Comparison of ENCODE assay signal across 8 cellular contexts in the genomic region with DNA sequence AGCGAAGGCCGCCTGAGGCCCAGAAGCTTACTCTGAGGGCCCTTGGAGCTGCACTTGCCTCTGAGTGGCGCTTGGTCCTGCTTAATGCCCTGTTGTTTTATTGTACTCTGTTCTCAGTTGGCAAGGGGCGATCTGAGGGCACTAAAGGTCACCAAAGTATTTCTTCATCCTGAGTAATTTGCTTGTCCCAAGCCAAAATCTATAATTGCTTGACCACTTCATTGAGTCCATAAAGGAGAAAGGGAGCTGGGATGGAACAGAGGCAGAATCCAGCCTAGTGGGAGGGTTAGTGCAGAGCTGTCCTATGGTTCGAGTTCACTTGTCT. TPM values are rescaled to one million over a fixed set of nuclear protein-coding genes. Genes with fewer than 3 reads are reported as not detected.
A peak's percentile ranks its signal among the peaks of the same experiment; 100 is the strongest.
DNase-seq lines count a peak whose midpoint lies in the region; ATAC-seq and TF ChIP-seq lines count a peak whose summit lies in the region.

No MANE protein-coding gene starts in this region.

- no peak for DNase-seq in activated CD4-positive, alpha-beta T cell treated with anti-CD3 and anti-CD28 coated beads for 36 hours
- no peak for DNase-seq in activated CD4-positive, alpha-beta T cell treated with anti-CD3 and anti-CD28 coated beads, Interleukin-2, amount 50 U/mL, for 4 hours
- no peak for DNase-seq in immature natural killer cell
- no peak for DNase-seq in retina

- H3K27ac Mint-ChIP-seq in activated CD4-positive, alpha-beta T cell treated with anti-CD3 and anti-CD28 coated beads for 36 hours, result no peak overlapping the region
- H3K27ac Mint-ChIP-seq in immature natural killer cell, result peak overlapping the region; percentile 57 to 90 (median 74)
- H3K27ac Mint-ChIP-seq in stimulated activated memory B cell treated with anti-CD40 and anti-IgM and Interleukin-4, amounts not matched to agents 10 μg/mL and 1 μg/mL and 100 μg/mL, for 72 hours, result peak overlapping the region; percentile 97

- POLR2A ChIA-PET in activated CD4-positive, alpha-beta T cell treated with anti-CD3 and anti-CD28 coated beads for 36 hours (lab: Charles Lee), result interaction anchor here (1.2 kb wide), 2 partner anchors 33 to 119 kb away, joined by 3 read pairs; no protein-coding TSS in a partner anchor

- H3K9me3 Mint-ChIP-seq in activated CD4-positive, alpha-beta T cell treated with anti-CD3 and anti-CD28 coated beads for 36 hours (ENCODE audit: low read depth), result no peaks in the 10 kb centered on the region
- H3K9me3 Mint-ChIP-seq in immature natural killer cell, result peaks cover 0 to 2% (median 0%) of the 10 kb centered on the region in 6 donors
- no peaks in the 10 kb centered on the region for H3K9me3 Mint-ChIP-seq in stimulated activated memory B cell treated with anti-CD40 and anti-IgM and Interleukin-4, amounts not matched to agents 10 μg/mL and 1 μg/mL and 100 μg/mL, for 72 hours

- peaks cover 60% of the 10 kb centered on the region for H3K4me1 Mint-ChIP-seq in activated CD4-positive, alpha-beta T cell treated with anti-CD3 and anti-CD28 coated beads for 36 hours
- peaks cover 59 to 74% of the 10 kb centered on the region in 2 donors for H3K4me1 Mint-ChIP-seq in immature natural killer cell
- peaks cover 71% of the 10 kb centered on the region for H3K4me1 Mint-ChIP-seq in stimulated activated memory B cell treated with anti-CD40 and anti-IgM and Interleukin-4, amounts not matched to agents 10 μg/mL and 1 μg/mL and 100 μg/mL, for 72 hours

- H3K4me3 ChIP-seq in WI38 (ENCODE audit: low read depth, low read length), result peak overlapping the region; percentile 99

- no peaks in the 10 kb centered on the region for H3K36me3 Mint-ChIP-seq in activated CD4-positive, alpha-beta T cell treated with anti-CD3 and anti-CD28 coated beads for 36 hours (ENCODE audit: low read depth)
- H3K36me3 Mint-ChIP-seq in immature natural killer cell, result peaks cover 0 to 7% (median 3%) of the 10 kb centered on the region in 3 donors
- H3K36me3 Mint-ChIP-seq in stimulated activated memory B cell treated with anti-CD40 and anti-IgM and Interleukin-4, amounts not matched to agents 10 μg/mL and 1 μg/mL and 100 μg/mL, for 72 hours, result peaks cover 29% of the 10 kb centered on the region

- CTCF ChIA-PET in activated CD4-positive, alpha-beta T cell treated with anti-CD3 and anti-CD28 coated beads for 36 hours (lab: Charles Lee), result interaction anchor here (0.6 to 17.6 kb wide), 8 partner anchors 10 to 203 kb away, joined by 3 to 760 read pairs (median 4); no protein-coding TSS in a partner anchor

- no peak for ATAC-seq in activated CD4-positive, alpha-beta T cell treated with anti-CD3 and anti-CD28 coated beads for 36 hours
- no peak for ATAC-seq in stimulated activated memory B cell treated with anti-CD40 and anti-IgM and Interleukin-4, amounts not matched to agents 10 μg/mL and 1 μg/mL and 100 μg/mL, for 72 hours
- no peak for ATAC-seq in GM21515 (IDR thresholded peaks at IDR 0.05; ENCODE audit: unreplicated experiment)
- ATAC-seq in GM21390 (IDR thresholded peaks at IDR 0.05; ENCODE audit: unreplicated experiment), result no peak

- no peak for TF ChIP-seq CTCF in WI38 (IDR thresholded peaks at IDR 0.05; ENCODE audit: low read depth, low read length)

- no peaks in the 10 kb centered on the region for H3K27me3 Mint-ChIP-seq in activated CD4-positive, alpha-beta T cell treated with anti-CD3 and anti-CD28 coated beads for 36 hours
- peaks cover 3 to 4% (median 3%) of the 10 kb centered on the region in 3 donors for H3K27me3 Mint-ChIP-seq in immature natural killer cell (ENCODE audit: low read depth in 3 of 3)
- no peaks in the 10 kb centered on the region for H3K27me3 Mint-ChIP-seq in stimulated activated memory B cell treated with anti-CD40 and anti-IgM and Interleukin-4, amounts not matched to agents 10 μg/mL and 1 μg/mL and 100 μg/mL, for 72 hours

- intact Hi-C loops in activated CD4-positive, alpha-beta T cell treated with anti-CD3 and anti-CD28 coated beads for 36 hours (cut with DNase I, micrococcal nuclease), result loop anchor here (1.0 to 5.0 kb wide), 5 partner anchors 34 to 199 kb away; partner anchors contain the start of gene DSTYK (in 1 of the 2)

- peak overlapping the region; percentile 88 for H3K4me3 Mint-ChIP-seq in activated CD4-positive, alpha-beta T cell treated with anti-CD3 and anti-CD28 coated beads for 36 hours
- H3K4me3 Mint-ChIP-seq in immature natural killer cell, result peak overlapping the region; percentile 95 to 100 (median 99)
- peak overlapping the region; percentile 96 for H3K4me3 Mint-ChIP-seq in stimulated activated memory B cell treated with anti-CD40 and anti-IgM and Interleukin-4, amounts not matched to agents 10 μg/mL and 1 μg/mL and 100 μg/mL, for 72 hours

RNA-seq across cellular contexts. Expression of gene NUAK2, which starts 0.4 kb away (rescaled TPM):
- 1 to 10 TPM; 2.3 to 2.7 TPM for total RNA-seq in activated CD4-positive, alpha-beta T cell treated with anti-CD3 and anti-CD28 coated beads for 36 hours
- 10 to 100 TPM in 1 of 3 donors, 1 to 10 TPM in 2; 6.3 to 26.4 (median 6.6) TPM for polyA plus RNA-seq in immature natural killer cell

RNA-seq across cellular contexts. Expression of gene KLHDC8A, which starts 34.8 kb away (rescaled TPM):
- not detected for total RNA-seq in activated CD4-positive, alpha-beta T cell treated with anti-CD3 and anti-CD28 coated beads for 36 hours
- polyA plus RNA-seq in immature natural killer cell, result not detected
